ENCODE assay signal across 1 cellular context in the genomic region with DNA sequence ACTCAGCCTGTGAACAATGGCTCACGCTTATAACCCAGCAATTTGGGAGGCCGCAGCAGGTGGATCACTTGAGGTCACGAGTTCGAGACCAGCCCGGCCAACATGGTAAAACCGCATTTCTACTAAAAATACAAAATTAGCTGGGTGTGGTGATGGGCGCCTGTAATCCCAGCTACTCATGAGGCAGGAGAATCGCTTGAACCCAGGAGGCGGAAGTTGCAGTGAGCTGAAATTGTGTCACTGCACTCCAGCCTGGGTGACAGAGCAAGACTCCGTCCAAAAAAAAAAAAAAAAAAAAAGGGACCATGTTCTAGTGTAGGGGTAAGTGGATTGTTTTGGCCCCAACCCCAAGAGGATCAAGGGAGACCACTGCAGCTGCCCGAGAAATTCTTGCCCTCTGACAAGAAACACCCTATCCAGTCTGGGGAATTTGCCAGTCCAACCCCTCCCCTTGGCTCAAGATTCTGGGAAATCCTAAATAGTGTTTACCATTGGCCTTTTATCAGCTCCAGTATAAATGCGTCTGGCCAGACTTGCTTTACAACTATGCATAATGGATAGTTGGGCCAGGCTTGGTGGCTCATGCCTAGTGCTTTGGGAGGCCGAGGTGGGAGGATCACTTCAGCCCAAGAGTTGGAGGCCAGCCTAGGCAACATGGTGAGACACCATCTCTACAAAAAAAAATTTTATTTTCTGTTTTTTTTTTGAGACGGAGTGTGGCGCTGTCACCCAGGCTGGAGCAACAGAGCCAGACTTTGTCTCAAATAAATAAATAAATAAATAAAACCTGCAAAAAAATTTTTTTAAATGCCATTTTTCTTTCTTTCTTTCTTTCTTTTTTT.
TF ChIP-seq lines count a peak whose summit lies in the region.

No MANE protein-coding gene starts in this region.

TF ChIP-seq in HCT116, 20 proteins besides CTCF, POLR2A, EP300 and RAD21:
- TF ChIP-seq, protein P1, sequence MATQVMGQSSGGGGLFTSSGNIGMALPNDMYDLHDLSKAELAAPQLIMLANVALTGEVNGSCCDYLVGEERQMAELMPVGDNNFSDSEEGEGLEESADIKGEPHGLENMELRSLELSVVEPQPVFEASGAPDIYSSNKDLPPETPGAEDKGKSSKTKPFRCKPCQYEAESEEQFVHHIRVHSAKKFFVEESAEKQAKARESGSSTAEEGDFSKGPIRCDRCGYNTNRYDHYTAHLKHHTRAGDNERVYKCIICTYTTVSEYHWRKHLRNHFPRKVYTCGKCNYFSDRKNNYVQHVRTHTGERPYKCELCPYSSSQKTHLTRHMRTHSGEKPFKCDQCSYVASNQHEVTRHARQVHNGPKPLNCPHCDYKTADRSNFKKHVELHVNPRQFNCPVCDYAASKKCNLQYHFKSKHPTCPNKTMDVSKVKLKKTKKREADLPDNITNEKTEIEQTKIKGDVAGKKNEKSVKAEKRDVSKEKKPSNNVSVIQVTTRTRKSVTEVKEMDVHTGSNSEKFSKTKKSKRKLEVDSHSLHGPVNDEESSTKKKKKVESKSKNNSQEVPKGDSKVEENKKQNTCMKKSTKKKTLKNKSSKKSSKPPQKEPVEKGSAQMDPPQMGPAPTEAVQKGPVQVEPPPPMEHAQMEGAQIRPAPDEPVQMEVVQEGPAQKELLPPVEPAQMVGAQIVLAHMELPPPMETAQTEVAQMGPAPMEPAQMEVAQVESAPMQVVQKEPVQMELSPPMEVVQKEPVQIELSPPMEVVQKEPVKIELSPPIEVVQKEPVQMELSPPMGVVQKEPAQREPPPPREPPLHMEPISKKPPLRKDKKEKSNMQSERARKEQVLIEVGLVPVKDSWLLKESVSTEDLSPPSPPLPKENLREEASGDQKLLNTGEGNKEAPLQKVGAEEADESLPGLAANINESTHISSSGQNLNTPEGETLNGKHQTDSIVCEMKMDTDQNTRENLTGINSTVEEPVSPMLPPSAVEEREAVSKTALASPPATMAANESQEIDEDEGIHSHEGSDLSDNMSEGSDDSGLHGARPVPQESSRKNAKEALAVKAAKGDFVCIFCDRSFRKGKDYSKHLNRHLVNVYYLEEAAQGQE (IDR thresholded peaks at IDR 0.05; ENCODE audit: low read depth): no peak
- no peak for TF ChIP-seq YY1 (IDR thresholded peaks at IDR 0.05; ENCODE audit: extremely low read depth, insufficient replicate concordance, low read depth, low read length)
- TF ChIP-seq, protein P2, sequence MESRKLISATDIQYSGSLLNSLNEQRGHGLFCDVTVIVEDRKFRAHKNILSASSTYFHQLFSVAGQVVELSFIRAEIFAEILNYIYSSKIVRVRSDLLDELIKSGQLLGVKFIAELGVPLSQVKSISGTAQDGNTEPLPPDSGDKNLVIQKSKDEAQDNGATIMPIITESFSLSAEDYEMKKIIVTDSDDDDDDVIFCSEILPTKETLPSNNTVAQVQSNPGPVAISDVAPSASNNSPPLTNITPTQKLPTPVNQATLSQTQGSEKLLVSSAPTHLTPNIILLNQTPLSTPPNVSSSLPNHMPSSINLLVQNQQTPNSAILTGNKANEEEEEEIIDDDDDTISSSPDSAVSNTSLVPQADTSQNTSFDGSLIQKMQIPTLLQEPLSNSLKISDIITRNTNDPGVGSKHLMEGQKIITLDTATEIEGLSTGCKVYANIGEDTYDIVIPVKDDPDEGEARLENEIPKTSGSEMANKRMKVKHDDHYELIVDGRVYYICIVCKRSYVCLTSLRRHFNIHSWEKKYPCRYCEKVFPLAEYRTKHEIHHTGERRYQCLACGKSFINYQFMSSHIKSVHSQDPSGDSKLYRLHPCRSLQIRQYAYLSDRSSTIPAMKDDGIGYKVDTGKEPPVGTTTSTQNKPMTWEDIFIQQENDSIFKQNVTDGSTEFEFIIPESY (IDR thresholded peaks at IDR 0.05; ENCODE audit: extremely low read depth, insufficient replicate concordance, low read length): no peak
- TF ChIP-seq, protein P3, sequence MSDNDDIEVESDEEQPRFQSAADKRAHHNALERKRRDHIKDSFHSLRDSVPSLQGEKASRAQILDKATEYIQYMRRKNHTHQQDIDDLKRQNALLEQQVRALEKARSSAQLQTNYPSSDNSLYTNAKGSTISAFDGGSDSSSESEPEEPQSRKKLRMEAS (IDR thresholded peaks at IDR 0.05): no peak
- no peak for TF ChIP-seq EZH2 (IDR thresholded peaks at IDR 0.05)
- no peak for TF ChIP-seq CEBPB (IDR thresholded peaks at IDR 0.05; ENCODE audit: low read depth)
